Comparison of ENCODE assay signal across 29 cellular contexts in genomic region chr7:44186736-44187135, GRCh38. TPM values are rescaled to one million over a fixed set of nuclear protein-coding genes. Genes with fewer than 3 reads are reported as not detected.
"Had no signal": no experiment of that assay in that cellular context is flagged by ENCODE, and none has a peak within 500 bp of the region (broad histone marks: within the 10 kb centered on the region; RNA-seq: fewer than 3 reads in every experiment).

No MANE protein-coding gene starts in this region.

- H3K4me1 ChIP-seq: breast epithelium, esophagus muscularis mucosa, gastrocnemius medialis, sigmoid colon had no signal

- H3K27me3 Mint-ChIP-seq: activated naive CD8-positive, alpha-beta T cell treated with anti-CD3 and anti-CD28 coated beads for 36 hours; stimulated activated memory B cell treated with anti-CD40 and anti-IgM and Interleukin-4, amounts not matched to agents 10 μg/mL and 1 μg/mL and 100 μg/mL, for 72 hours had no signal

- H3K4me3 Mint-ChIP-seq: activated naive CD8-positive, alpha-beta T cell treated with anti-CD3 and anti-CD28 coated beads for 36 hours; central memory CD8-positive, alpha-beta T cell; nephron progenitor cell; stimulated activated memory B cell treated with anti-CD40 and anti-IgM and Interleukin-4, amounts not matched to agents 10 μg/mL and 1 μg/mL and 100 μg/mL, for 72 hours had no signal

- H3K9me3 ChIP-seq: gastrocnemius medialis, sigmoid colon had no signal

- H3K36me3 Mint-ChIP-seq: activated naive CD8-positive, alpha-beta T cell treated with anti-CD3 and anti-CD28 coated beads for 36 hours; stimulated activated memory B cell treated with anti-CD40 and anti-IgM and Interleukin-4, amounts not matched to agents 10 μg/mL and 1 μg/mL and 100 μg/mL, for 72 hours had no signal

- ATAC-seq: gastrocnemius medialis; left ventricle myocardium superior; stimulated activated memory B cell treated with anti-CD40 and anti-IgM and Interleukin-4, amounts not matched to agents 10 μg/mL and 1 μg/mL and 100 μg/mL, for 72 hours had no signal

- H3K27ac Mint-ChIP-seq: activated naive CD8-positive, alpha-beta T cell treated with anti-CD3 and anti-CD28 coated beads for 36 hours; nephron progenitor cell; stimulated activated memory B cell treated with anti-CD40 and anti-IgM and Interleukin-4, amounts not matched to agents 10 μg/mL and 1 μg/mL and 100 μg/mL, for 72 hours had no signal

- H3K4me2 ChIP-seq: smooth muscle cell had no signal

- DNase-seq: activated CD4-positive, alpha-beta T cell treated with anti-CD3 and anti-CD28 coated beads for 1 hour; activated CD4-positive, alpha-beta T cell treated with anti-CD3 and anti-CD28 coated beads, Interleukin-2, amount 50 U/mL, for 1 hour; activated CD8-positive, alpha-beta memory T cell treated with anti-CD3 and anti-CD28 coated beads for 24 hours; activated naive CD4-positive, alpha-beta T cell treated with Interleukin-2 at 50 U/mL for 16 hours; activated naive CD8-positive, alpha-beta T cell treated with anti-CD3 and anti-CD28 coated beads for 36 hours; activated T-cell treated with anti-CD3 and anti-CD28 coated beads, Interleukin-2, amount 50 U/mL, for 48 hours; effector memory CD4-positive, alpha-beta T cell; gastrocnemius medialis; hippocampal formation; kidney glomerular epithelial cell; left ventricle myocardium superior; mammary epithelial cell; nephron progenitor cell; occipital lobe; posterior cingulate gyrus; sigmoid colon; stimulated activated CD4-positive, alpha-beta T cell treated with anti-CD3 and anti-CD28 coated beads, Interleukin-15, amount 100 ng/mL, for 24 hours; T-helper 9 cell had no signal

- FAIRE-seq: colon, endothelial cell of umbilical vein had no signal

- H3K4me1 Mint-ChIP-seq: activated naive CD8-positive, alpha-beta T cell treated with anti-CD3 and anti-CD28 coated beads for 36 hours; central memory CD8-positive, alpha-beta T cell had no signal

- H3K9me3 Mint-ChIP-seq: activated naive CD8-positive, alpha-beta T cell treated with anti-CD3 and anti-CD28 coated beads for 36 hours; central memory CD8-positive, alpha-beta T cell; stimulated activated memory B cell treated with anti-CD40 and anti-IgM and Interleukin-4, amounts not matched to agents 10 μg/mL and 1 μg/mL and 100 μg/mL, for 72 hours had no signal

- H3K4me3 ChIP-seq: breast epithelium, esophagus muscularis mucosa, gastrocnemius medialis, sigmoid colon, smooth muscle cell had no signal

- H3K27ac ChIP-seq: breast epithelium, esophagus muscularis mucosa, gastrocnemius medialis, sigmoid colon had no signal

- H3K36me3 ChIP-seq: breast epithelium, esophagus muscularis mucosa, gastrocnemius medialis, sigmoid colon had no signal

- H3K27me3 ChIP-seq: breast epithelium, gastrocnemius medialis, sigmoid colon had no signal

RNA-seq across cellular contexts. Expression of gene GCK, which starts 2.5 kb away (rescaled TPM):
- total RNA-seq: mammary epithelial cell; T-helper 1 cell treated with Interleukin-12 subunit alpha and Interleukin-12 subunit beta and Interleukin-4 antibody, amounts not matched to agents 30 ng/mL and 1 ng/mL, for 36 hours had no signal
- polyA plus RNA-seq: mammary epithelial cell had no signal

RNA-seq across cellular contexts. Expression of gene MYL7, which starts 45.6 kb away (rescaled TPM):
- total RNA-seq: activated naive CD8-positive, alpha-beta T cell treated with anti-CD3 and anti-CD28 coated beads for 36 hours; dermis microvascular lymphatic vessel endothelial cell; endothelial cell of umbilical vein; esophagus muscularis mucosa; occipital lobe; renal cortical epithelial cell; sigmoid colon; T-helper 1 cell treated with Interleukin-12 subunit alpha and Interleukin-12 subunit beta and Interleukin-4 antibody, amounts not matched to agents 30 ng/mL and 1 ng/mL, for 36 hours; ureter had no signal
- polyA plus RNA-seq: endothelial cell of umbilical vein had no signal
